In the genomic region with DNA sequence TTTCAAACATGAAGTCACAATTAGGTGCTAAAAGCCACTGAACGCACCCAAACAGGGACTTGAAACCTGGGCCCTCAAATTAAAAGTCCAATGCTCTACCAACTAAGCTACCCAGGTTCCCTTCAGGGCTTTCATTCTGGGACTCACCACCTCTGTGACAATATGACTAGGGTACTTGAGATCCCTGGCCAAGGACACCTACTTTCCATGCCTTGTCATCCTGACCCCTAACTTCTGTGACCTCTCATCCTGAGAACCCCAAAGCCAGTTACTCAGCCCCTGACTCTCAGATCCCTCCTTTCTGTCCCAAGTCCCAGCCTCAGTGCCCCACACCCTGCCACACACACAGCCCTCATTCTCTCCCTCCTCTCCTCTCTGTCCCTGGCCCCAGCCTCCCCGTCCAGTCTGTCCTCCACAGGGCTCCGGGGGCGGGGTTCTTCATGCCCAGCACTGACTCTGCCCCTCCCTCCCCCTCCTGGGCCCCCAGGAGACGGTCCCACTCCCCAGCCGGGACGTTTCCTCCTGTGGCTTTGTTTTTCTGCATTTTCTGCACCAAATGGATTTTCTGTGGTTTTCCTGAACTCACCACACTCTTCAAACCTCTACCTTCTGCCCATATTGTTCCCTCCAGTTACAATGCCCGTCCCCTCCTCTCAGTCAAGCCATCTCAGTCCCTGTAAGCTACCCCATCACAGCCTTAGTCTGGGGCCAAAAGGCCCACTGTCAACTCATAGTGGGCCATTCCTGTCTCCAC, we compare ENCODE assay signal across 9 cellular contexts. TPM values are rescaled to one million over a fixed set of nuclear protein-coding genes. Genes with fewer than 3 reads are reported as not detected.
DNase-seq lines count a peak whose midpoint lies in the region; ATAC-seq and TF ChIP-seq lines count a peak whose summit lies in the region.
"Had no signal": no experiment of that assay in that cellular context is flagged by ENCODE, and none has a peak within 500 bp of the region (broad histone marks: within the 10 kb centered on the region; RNA-seq: fewer than 3 reads in every experiment).

No MANE protein-coding gene starts in this region.

- peaks cover 19 to 22% of the 10 kb centered on the region in 2 donors for H3K4me1 Mint-ChIP-seq in immature natural killer cell

- peaks cover 2 to 11% (median 5%) of the 10 kb centered on the region in 3 donors for H3K27me3 Mint-ChIP-seq in immature natural killer cell (ENCODE audit: low read depth in 3 of 3)

- ATAC-seq in HG03442 (IDR thresholded peaks at IDR 0.05; ENCODE audit: unreplicated experiment): no peak
- no peak for ATAC-seq in HG03095 (IDR thresholded peaks at IDR 0.05; ENCODE audit: unreplicated experiment)
- no peak for ATAC-seq in GM21390 (IDR thresholded peaks at IDR 0.05; ENCODE audit: unreplicated experiment)

- H3K9me3 Mint-ChIP-seq in immature natural killer cell: no peaks in the 10 kb centered on the region

- H3K36me3 Mint-ChIP-seq in immature natural killer cell: peaks cover 0 to under 1% (median 0%) of the 10 kb centered on the region in 3 donors

- intact Hi-C loops in left ventricle myocardium inferior (cut with micrococcal nuclease): no loop called here
- intact Hi-C loops in cardiac septum (cut with DNase I): no loop called here

- peaks cover 20% of the 10 kb centered on the region for H3K4me1 ChIP-seq in left ventricle myocardium inferior

- H3K4me3 ChIP-seq in left ventricle myocardium inferior (peak overlapping the region; percentile 73), WERI-Rb-1 (ENCODE audit: low read depth, low read length) (peak overlapping the region; percentile 68)

- peaks cover 7% of the 10 kb centered on the region for H3K36me3 ChIP-seq in left ventricle myocardium inferior
- H3K36me3 ChIP-seq in WERI-Rb-1: peaks cover 16% of the 10 kb centered on the region

- H3K27me3 ChIP-seq in left ventricle myocardium inferior (ENCODE audit: low read depth) (no peaks in the 10 kb centered on the region), WERI-Rb-1 (ENCODE audit: insufficient read depth, low read depth, severe bottlenecking) (no peaks in the 10 kb centered on the region)
- H3K27me3 ChIP-seq: spleen had no signal

- peak overlapping the region; percentile 78 to 90 (median 81) for H3K4me3 Mint-ChIP-seq in immature natural killer cell

- DNase-seq in left ventricle myocardium inferior (no peak), cardiac septum (ENCODE audit: low spot score) (no peak), WERI-Rb-1 (no peak), immature natural killer cell (no peak)
- DNase-seq in NK-92 treated with Interleukin-12 subunit alpha and Interleukin-12 subunit beta, amount 100 ng/mL, for 24 hours (lab: John Stamatoyannopoulos, UW): no peak

- no peak for TF ChIP-seq CTCF in left ventricle myocardium inferior (IDR thresholded peaks at IDR 0.05; ENCODE audit: borderline replicate concordance)
- TF ChIP-seq CTCF in WERI-Rb-1 (IDR thresholded peaks at IDR 0.05; ENCODE audit: low read depth, low read length): no peak

- no peak overlapping the region for H3K27ac ChIP-seq in left ventricle myocardium inferior (replicated peaks)
- H3K27ac ChIP-seq in WERI-Rb-1: no peak overlapping the region

- H3K9me3 ChIP-seq in left ventricle myocardium inferior (replicated peaks): no peaks in the 10 kb centered on the region
- no peaks in the 10 kb centered on the region for H3K9me3 ChIP-seq in WERI-Rb-1 (ENCODE audit: severe bottlenecking)
- H3K9me3 ChIP-seq: spleen had no signal

- H3K27ac Mint-ChIP-seq in immature natural killer cell: peak overlapping the region; percentile 50 to 79 (median 74)

RNA-seq across cellular contexts. Expression of a gene that starts 7.0 kb away (rescaled TPM):
- total RNA-seq in left ventricle myocardium inferior (7.5 TPM), cardiac septum (14.0 TPM)
- polyA plus RNA-seq in immature natural killer cell: 1 to 10 TPM in 2 of 3 donors, under 1 TPM in 1; 0.86 to 1.7 (median 1.0) TPM

RNA-seq across cellular contexts. Expression of a gene that starts 22.3 kb away (rescaled TPM):
- 80.9 TPM for total RNA-seq in left ventricle myocardium inferior
- total RNA-seq in cardiac septum: 50.6 TPM
- polyA plus RNA-seq in immature natural killer cell: 10 to 100 TPM; 13.8 to 35.9 (median 34.9) TPM

RNA-seq across cellular contexts. Expression of a gene that starts 38.6 kb away (rescaled TPM):
- total RNA-seq in left ventricle myocardium inferior: 998 TPM
- total RNA-seq in cardiac septum: 729 TPM
- polyA plus RNA-seq in immature natural killer cell: 1,000 to 10,000 TPM; 1,178 to 2,153 (median 1,290) TPM

RNA-seq across cellular contexts. Expression of a gene that starts 45.5 kb away (rescaled TPM):
- 47.3 TPM for total RNA-seq in left ventricle myocardium inferior
- 34.5 TPM for total RNA-seq in cardiac septum
- polyA plus RNA-seq in immature natural killer cell: 100 to 1,000 TPM; 196 to 251 (median 239) TPM

RNA-seq across cellular contexts. Expression of a gene that starts 46.3 kb away (rescaled TPM):
- total RNA-seq in left ventricle myocardium inferior (0.88 TPM), cardiac septum (0.40 TPM)
- polyA plus RNA-seq in immature natural killer cell: under 1 TPM in 1 of 3 donors, not detected in 2; 0.78 TPM
